20 cellular contexts compared by ENCODE assay signal in the genomic region with DNA sequence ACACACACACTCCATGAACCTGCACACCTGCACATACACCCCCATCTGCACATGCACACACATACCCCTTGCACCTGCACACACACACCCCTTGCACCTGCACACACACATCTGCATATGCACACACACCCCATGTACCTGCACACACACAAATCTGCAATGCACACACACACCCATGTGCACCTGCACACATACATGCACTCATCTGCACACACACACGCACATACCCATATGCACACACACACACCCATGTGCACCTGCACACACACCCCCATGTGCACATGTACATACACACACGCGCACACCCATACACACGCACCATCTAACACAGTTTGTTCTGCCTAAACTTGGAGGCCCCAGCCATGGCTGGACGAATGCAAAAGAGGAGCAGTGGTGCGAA.
DNase-seq lines count a peak whose midpoint lies in the region; ATAC-seq, FAIRE-seq and TF ChIP-seq lines count a peak whose summit lies in the region.
"Had no signal": no experiment of that assay in that cellular context is flagged by ENCODE, and none has a peak within 500 bp of the region (broad histone marks: within the 10 kb centered on the region; RNA-seq: fewer than 3 reads in every experiment).

No MANE protein-coding gene starts in this region.

- H3K4me3 Mint-ChIP-seq in endodermal cell = no peak overlapping the region
- no peak overlapping the region for H3K4me3 Mint-ChIP-seq in progenitor cell of endocrine pancreas (ENCODE audit: low read depth)

- POLR2A ChIA-PET in A549 (lab: Yijun Ruan, JAX) (no interaction called here), RWPE1 (lab: Yijun Ruan, JAX; ENCODE audit: low non-redundant PET) (no interaction called here)

- no peaks in the 10 kb centered on the region for H3K9me3 ChIP-seq in A549
- no peaks in the 10 kb centered on the region for H3K9me3 ChIP-seq in endodermal cell (ENCODE audit: control insufficient read depth, low read length)
- H3K9me3 ChIP-seq: MG63, SJSA1 had no signal

- CTCF ChIA-PET in A549 (lab: Yijun Ruan, JAX) = no interaction called here
- CTCF ChIA-PET in RWPE1 (lab: Yijun Ruan, JAX) = no interaction called here

- 88% methylated on average over 6 of the region's 6 CpGs for WGBS in A549 (ENCODE audit: missing lambda C conversion rate)
- 95% methylated on average over 6 of the region's 6 CpGs; no CpG with 5 or more reads in 1 of the 2 experiments for WGBS in endodermal cell (ENCODE audit: insufficient coverage in 1 of 2, insufficient read length in 1 of 2), 2 experiments

- H3K4me2 ChIP-seq in A549 = no peak overlapping the region

- TF ChIP-seq POLR2A in A549 (IDR thresholded peaks at IDR 0.05; ENCODE audit: low read length) = 0 out of 2 replicates have a peak, but pooled peaks have one; percentile 20

- H3K36me3 ChIP-seq in endodermal cell (ENCODE audit: control insufficient read depth, insufficient read depth, low read length) = peaks cover 3% of the 10 kb centered on the region
- H3K36me3 ChIP-seq: MG63 had no signal

- H3K36me3 Mint-ChIP-seq in endodermal cell (ENCODE audit: low read depth) (peaks cover 15% of the 10 kb centered on the region), progenitor cell of endocrine pancreas (ENCODE audit: insufficient read depth) (peaks cover 9% of the 10 kb centered on the region)

- no peaks in the 10 kb centered on the region for H3K4me1 Mint-ChIP-seq in endodermal cell
- H3K4me1 Mint-ChIP-seq in progenitor cell of endocrine pancreas (ENCODE audit: low read depth) = peaks cover 4% of the 10 kb centered on the region

- no peaks in the 10 kb centered on the region for H3K27me3 ChIP-seq in endodermal cell (ENCODE audit: control insufficient read depth, insufficient read depth, low read length, poor library complexity, severe bottlenecking)
- H3K27me3 ChIP-seq: MG63, SJSA1 had no signal

- H3K27me3 Mint-ChIP-seq in endodermal cell (ENCODE audit: insufficient read depth) (no peaks in the 10 kb centered on the region), progenitor cell of endocrine pancreas (no peaks in the 10 kb centered on the region)

- ATAC-seq in A549 (no peak), GM21528 (IDR thresholded peaks at IDR 0.05; ENCODE audit: low FRiP score, unreplicated experiment) (no peak), HG02938 (IDR thresholded peaks at IDR 0.05; ENCODE audit: unreplicated experiment) (no peak)
- ATAC-seq: K562, Right ventricle myocardium inferior had no signal

- no peak for FAIRE-seq in A549 (lab: Jason Lieb, UNC)
- FAIRE-seq: K562, RCC 7860 had no signal

- H3K9me3 Mint-ChIP-seq in endodermal cell = no peaks in the 10 kb centered on the region
- no peaks in the 10 kb centered on the region for H3K9me3 Mint-ChIP-seq in progenitor cell of endocrine pancreas (ENCODE audit: low read depth)

- H3K27ac ChIP-seq in A549 (no peak overlapping the region), RWPE1 (peak overlapping the region; percentile 80), endodermal cell (ENCODE audit: low read depth, low read length) (no peak overlapping the region), substantia nigra (ENCODE audit: low read depth, low read length, poor library complexity, severe bottlenecking) (no peak overlapping the region)
- H3K27ac ChIP-seq: C4-2B, SJSA1 had no signal

- no peak overlapping the region for H3K9ac ChIP-seq in endodermal cell (ENCODE audit: extremely low read depth, low read length, poor library complexity, severe bottlenecking)

- no peak overlapping the region for H3K4me3 ChIP-seq in A549
- H3K4me3 ChIP-seq in endodermal cell (ENCODE audit: low read length) = no peak overlapping the region
- H3K4me3 ChIP-seq: K562, MG63, SJSA1 had no signal

- no peak for TF ChIP-seq EP300 in A549 (IDR thresholded peaks at IDR 0.05)

- TF ChIP-seq CTCF in A549 (IDR thresholded peaks at IDR 0.05) (no peak), RWPE1 (conservative IDR thresholded peaks at IDR 0.05; ENCODE audit: low read depth) (no peak), endodermal cell (conservative IDR thresholded peaks at IDR 0.05) (no peak), progenitor cell of endocrine pancreas (IDR thresholded peaks at IDR 0.05; ENCODE audit: unreplicated experiment) (no peak)

- H3K4me1 ChIP-seq in A549 (peaks cover 10% of the 10 kb centered on the region; the same call in 1 of the 3 replicates), endodermal cell (ENCODE audit: control insufficient read depth, insufficient read depth, low read length) (no peaks in the 10 kb centered on the region)
- H3K4me1 ChIP-seq: SJSA1 had no signal

- peak overlapping the region; percentile 48 for H3K27ac Mint-ChIP-seq in endodermal cell
- peak overlapping the region; percentile 81 for H3K27ac Mint-ChIP-seq in progenitor cell of endocrine pancreas

- no peak for DNase-seq in A549 (ENCODE audit: low read depth in 1 of 2, low spot score in 1 of 2)
- DNase-seq in RWPE1 (ENCODE audit: low spot score) = no peak
- DNase-seq in endodermal cell = no peak
- no peak for DNase-seq in progenitor cell of endocrine pancreas (ENCODE audit: low spot score, unreplicated experiment)
- DNase-seq in stimulated activated CD4-positive, alpha-beta T cell treated with anti-CD3 and anti-CD28 coated beads, Interleukin-4, amount 100 ng/mL, for 1 hour = no peak
- no peak for DNase-seq in substantia nigra (lab: John Stamatoyannopoulos, UW)
- DNase-seq: 8988T, AML-193, GDM1, MG63, NCI-H446, NCI-H526, OCI-M1 had no signal

- TF ChIP-seq RAD21 in A549 (conservative IDR thresholded peaks at IDR 0.05 in 1 of 2, IDR thresholded peaks at IDR 0.05 in 1 of 2) = no peak

TF ChIP-seq in A549, 52 proteins besides CTCF, POLR2A, EP300 and RAD21:
- TF ChIP-seq RNF2 (IDR thresholded peaks at IDR 0.05; ENCODE audit: borderline replicate concordance, low read depth) = no peak
- TF ChIP-seq, protein P1, sequence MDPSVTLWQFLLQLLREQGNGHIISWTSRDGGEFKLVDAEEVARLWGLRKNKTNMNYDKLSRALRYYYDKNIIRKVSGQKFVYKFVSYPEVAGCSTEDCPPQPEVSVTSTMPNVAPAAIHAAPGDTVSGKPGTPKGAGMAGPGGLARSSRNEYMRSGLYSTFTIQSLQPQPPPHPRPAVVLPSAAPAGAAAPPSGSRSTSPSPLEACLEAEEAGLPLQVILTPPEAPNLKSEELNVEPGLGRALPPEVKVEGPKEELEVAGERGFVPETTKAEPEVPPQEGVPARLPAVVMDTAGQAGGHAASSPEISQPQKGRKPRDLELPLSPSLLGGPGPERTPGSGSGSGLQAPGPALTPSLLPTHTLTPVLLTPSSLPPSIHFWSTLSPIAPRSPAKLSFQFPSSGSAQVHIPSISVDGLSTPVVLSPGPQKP (IDR thresholded peaks at IDR 0.05; ENCODE audit: low read depth, low read length) = no peak
- TF ChIP-seq PHF8 (IDR thresholded peaks at IDR 0.05; ENCODE audit: borderline replicate concordance, low read depth) = no peak
- TF ChIP-seq NPAS2 (CRISPR knock-in tag; IDR thresholded peaks at IDR 0.05; ENCODE audit: borderline replicate concordance) = no peak
- no peak for TF ChIP-seq JUNB (IDR thresholded peaks at IDR 0.05)
- no peak for TF ChIP-seq TP53 (CRISPR knock-in tag; IDR thresholded peaks at IDR 0.05)
- TF ChIP-seq BHLHE40 (IDR thresholded peaks at IDR 0.05; ENCODE audit: low read depth, low read length) = no peak
- TF ChIP-seq CBX2 (IDR thresholded peaks at IDR 0.05; ENCODE audit: borderline replicate concordance, low read depth) = no peak
- TF ChIP-seq MAZ (IDR thresholded peaks at IDR 0.05; ENCODE audit: borderline replicate concordance, low read depth, low read length) = no peak
- TF ChIP-seq, protein P2, sequence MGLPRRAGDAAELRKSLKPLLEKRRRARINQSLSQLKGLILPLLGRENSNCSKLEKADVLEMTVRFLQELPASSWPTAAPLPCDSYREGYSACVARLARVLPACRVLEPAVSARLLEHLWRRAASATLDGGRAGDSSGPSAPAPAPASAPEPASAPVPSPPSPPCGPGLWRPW (IDR thresholded peaks at IDR 0.05) = no peak
